ENCODE assay signal across 7 cellular contexts in the genomic region with DNA sequence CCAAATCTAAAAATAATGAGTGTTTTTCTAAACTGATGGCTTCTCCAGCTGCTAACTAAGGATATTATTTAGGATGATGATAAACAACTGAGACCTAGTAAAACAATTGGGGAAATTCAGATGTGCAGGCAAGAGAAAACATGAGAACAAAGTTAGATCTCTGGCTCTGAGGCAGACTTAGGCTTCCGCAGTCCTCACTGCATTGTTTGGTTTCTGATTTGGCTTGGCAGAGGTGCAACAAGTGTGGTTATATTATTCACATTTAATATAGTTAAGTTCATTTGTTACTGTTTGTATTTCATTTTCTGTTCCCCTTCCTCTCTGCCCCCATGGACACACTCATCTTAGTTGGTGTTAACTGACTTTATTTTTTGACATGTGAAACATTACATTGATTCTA. TPM values are rescaled to one million over a fixed set of nuclear protein-coding genes. Genes with fewer than 3 reads are reported as not detected.
"Had no signal": no experiment of that assay in that cellular context is flagged by ENCODE, and none has a peak within 500 bp of the region (broad histone marks: within the 10 kb centered on the region; RNA-seq: fewer than 3 reads in every experiment).

No MANE protein-coding gene starts in this region.

- H3K4me1 ChIP-seq: HAP-1 had no signal

- ATAC-seq: HCT116 had no signal

- FAIRE-seq: HTR-8/SVneo had no signal

- H3K9me3 ChIP-seq: HAP-1 had no signal

- H3K9ac ChIP-seq: GM23248 had no signal

- H3K27ac ChIP-seq: GM23248 had no signal

- DNase-seq: GM23248, GOT3, H7 had no signal

- H2AFZ ChIP-seq: GM23248 had no signal

- H3K4me3 ChIP-seq: GM23248, HAP-1 had no signal

- H3K36me3 ChIP-seq: HAP-1 had no signal

RNA-seq across cellular contexts. Expression of a gene that starts 30.2 kb away (rescaled TPM):
- total RNA-seq: GM23248, H7 had no signal
- polyA plus RNA-seq: GM23248, IgD-negative memory B cell had no signal
